Comparison of ENCODE assay signal across 8 cellular contexts in genomic region chr1:246699095-246699735, GRCh38. TPM values are rescaled to one million over a fixed set of nuclear protein-coding genes. Genes with fewer than 3 reads are reported as not detected.
A peak's percentile ranks its signal among the peaks of the same experiment; 100 is the strongest.
DNase-seq lines count a peak whose midpoint lies in the region; TF ChIP-seq lines count a peak whose summit lies in the region.

No MANE protein-coding gene starts in this region.

- H3K4me3 ChIP-seq in H7 (ENCODE audit: insufficient read depth, low read depth, low read length) (no peak overlapping the region), Loucy (ENCODE audit: low read length, poor library complexity, severe bottlenecking) (peak overlapping the region; percentile 58), fibroblast of the aortic adventitia (ENCODE audit: low read depth, low read length) (peak overlapping the region; percentile 50), neutrophil (ENCODE audit: low read depth in 1 of 2, low read length in 1 of 2) (peak overlapping the region; percentile 41 to 57), stomach smooth muscle (ENCODE audit: low read length in 2 of 2) (peak overlapping the region; percentile 66 to 67)

- H2AFZ ChIP-seq in Loucy (ENCODE audit: low read length) = peak overlapping the region; percentile 69

- no peaks in the 10 kb centered on the region for H3K36me3 Mint-ChIP-seq in activated T-helper 1 cell treated with anti-CD3 and anti-CD28 coated beads, Interleukin-12 subunit alpha, Interleukin-12 subunit beta, Interleukin-2, Interleukin-4 antibody, amounts not matched to agents 30 ng/mL and 10 ng/mL and 1 ng/mL, durations not matched to agents 14 hours and 24 hours and 36 hours (ENCODE audit: low read depth)

- no peaks in the 10 kb centered on the region for H3K36me3 ChIP-seq in ES-I3 (ENCODE audit: insufficient read depth, low read length)
- H3K36me3 ChIP-seq in H7 (replicated peaks; ENCODE audit: control insufficient read depth, insufficient read depth, low read length) = no peaks in the 10 kb centered on the region
- no peaks in the 10 kb centered on the region for H3K36me3 ChIP-seq in Loucy (ENCODE audit: insufficient read depth, low read length)
- no peaks in the 10 kb centered on the region for H3K36me3 ChIP-seq in neutrophil
- no peaks in the 10 kb centered on the region for H3K36me3 ChIP-seq in stomach smooth muscle (ENCODE audit: control insufficient read depth in 2 of 2, insufficient read depth in 2 of 2, low read length in 2 of 2)

- H3K4me3 Mint-ChIP-seq in activated T-helper 1 cell treated with anti-CD3 and anti-CD28 coated beads, Interleukin-12 subunit alpha, Interleukin-12 subunit beta, Interleukin-2, Interleukin-4 antibody, amounts not matched to agents 30 ng/mL and 10 ng/mL and 1 ng/mL, durations not matched to agents 14 hours and 24 hours and 36 hours = no peak overlapping the region

- H3K9ac ChIP-seq in ES-I3 (ENCODE audit: low read depth, low read length) = peak overlapping the region; percentile 36; the same call in 1 of the 2 replicates
- H3K9ac ChIP-seq in Loucy (ENCODE audit: low read depth, low read length, poor library complexity, severe bottlenecking) = peak overlapping the region; percentile 78
- H3K9ac ChIP-seq in stomach smooth muscle (ENCODE audit: low read length in 2 of 2) = peak overlapping the region; percentile 59 to 71

- peak; percentile 86 for DNase-seq in H7
- DNase-seq in RPMI8226 = peak; percentile 84
- DNase-seq in activated T-helper 1 cell treated with anti-CD3 and anti-CD28 coated beads, Interleukin-12 subunit alpha, Interleukin-12 subunit beta, Interleukin-2, Interleukin-4 antibody, amounts not matched to agents 30 ng/mL and 10 ng/mL and 1 ng/mL, durations not matched to agents 14 hours and 24 hours and 36 hours (ENCODE audit: low spot score) = peak; percentile 71
- peak; percentile 94 for DNase-seq in fibroblast of the aortic adventitia (ENCODE audit: low read depth)

- no peaks in the 10 kb centered on the region for H3K9me2 ChIP-seq in Loucy (replicated peaks; ENCODE audit: low read depth, low read length)

- peaks cover 2% of the 10 kb centered on the region for H3K27me3 Mint-ChIP-seq in activated T-helper 1 cell treated with anti-CD3 and anti-CD28 coated beads, Interleukin-12 subunit alpha, Interleukin-12 subunit beta, Interleukin-2, Interleukin-4 antibody, amounts not matched to agents 30 ng/mL and 10 ng/mL and 1 ng/mL, durations not matched to agents 14 hours and 24 hours and 36 hours (ENCODE audit: insufficient read depth)

- H3K4me2 ChIP-seq in Loucy (ENCODE audit: low read depth, low read length, poor library complexity, severe bottlenecking) = peak overlapping the region; percentile 69

- intact Hi-C loops in activated T-helper 1 cell treated with anti-CD3 and anti-CD28 coated beads, Interleukin-12 subunit alpha, Interleukin-12 subunit beta, Interleukin-2, Interleukin-4 antibody, amounts not matched to agents 30 ng/mL and 10 ng/mL and 1 ng/mL, durations not matched to agents 14 hours and 24 hours and 36 hours (cut with micrococcal nuclease) = loop anchor here (1.0 to 10.0 kb wide), 9 partner anchors 10 to 1544 kb away; partner anchors contain the start of genes CNST, KIF26B, SCCPDH and SMYD3

- H3K27ac ChIP-seq in neutrophil (peak overlapping the region; percentile 45), stomach smooth muscle (ENCODE audit: low read length) (no peak overlapping the region)

- H3K9me3 Mint-ChIP-seq in activated T-helper 1 cell treated with anti-CD3 and anti-CD28 coated beads, Interleukin-12 subunit alpha, Interleukin-12 subunit beta, Interleukin-2, Interleukin-4 antibody, amounts not matched to agents 30 ng/mL and 10 ng/mL and 1 ng/mL, durations not matched to agents 14 hours and 24 hours and 36 hours = peaks cover 7% of the 10 kb centered on the region

- peak; percentile 76 for TF ChIP-seq CTCF in Loucy (conservative IDR thresholded peaks at IDR 0.05; ENCODE audit: low read length)
- peak; percentile 93 for TF ChIP-seq CTCF in fibroblast of the aortic adventitia (IDR thresholded peaks at IDR 0.05; ENCODE audit: insufficient read depth, low read length)
- TF ChIP-seq CTCF in neutrophil (IDR thresholded peaks at IDR 0.05) = peak; percentile 67

- H4K20me1 ChIP-seq in Loucy (ENCODE audit: insufficient read depth, low read length, poor library complexity, severe bottlenecking) = no peaks in the 10 kb centered on the region

- H3K27me3 ChIP-seq in H7 (ENCODE audit: control insufficient read depth, insufficient read depth, low read length) = no peaks in the 10 kb centered on the region
- no peaks in the 10 kb centered on the region for H3K27me3 ChIP-seq in Loucy (ENCODE audit: insufficient read depth, low read length, poor library complexity, severe bottlenecking)
- no peaks in the 10 kb centered on the region for H3K27me3 ChIP-seq in neutrophil
- H3K27me3 ChIP-seq in stomach smooth muscle (ENCODE audit: control insufficient read depth in 1 of 2, insufficient read depth in 2 of 2, low read length in 2 of 2) = no peaks in the 10 kb centered on the region

- peaks cover 5% of the 10 kb centered on the region for H3K9me3 ChIP-seq in ES-I3 (ENCODE audit: control insufficient read depth, insufficient read depth, low read length)
- no peaks in the 10 kb centered on the region for H3K9me3 ChIP-seq in Loucy (ENCODE audit: insufficient read depth, low read depth, low read length)
- no peaks in the 10 kb centered on the region for H3K9me3 ChIP-seq in neutrophil
- peaks cover 0 to 5% of the 10 kb centered on the region in 2 donors for H3K9me3 ChIP-seq in stomach smooth muscle (ENCODE audit: control insufficient read depth in 2 of 2, low read length in 2 of 2)

- no peaks in the 10 kb centered on the region for H3K79me2 ChIP-seq in Loucy (ENCODE audit: insufficient read depth, low read length)

- H3K27ac Mint-ChIP-seq in activated T-helper 1 cell treated with anti-CD3 and anti-CD28 coated beads, Interleukin-12 subunit alpha, Interleukin-12 subunit beta, Interleukin-2, Interleukin-4 antibody, amounts not matched to agents 30 ng/mL and 10 ng/mL and 1 ng/mL, durations not matched to agents 14 hours and 24 hours and 36 hours = no peak overlapping the region

- H3F3A ChIP-seq in Loucy (ENCODE audit: low read depth) = no peaks in the 10 kb centered on the region

- H3K4me1 ChIP-seq in ES-I3 (ENCODE audit: insufficient read depth, low read length) = no peaks in the 10 kb centered on the region
- H3K4me1 ChIP-seq in Loucy (ENCODE audit: insufficient read depth, low read length, poor library complexity, severe bottlenecking) = peaks cover 7% of the 10 kb centered on the region
- peaks cover 26 to 41% of the 10 kb centered on the region in 2 experiments for H3K4me1 ChIP-seq in neutrophil (ENCODE audit: control insufficient read depth in 1 of 2, insufficient read depth in 1 of 2, low read depth in 1 of 2, low read length in 1 of 2)
- H3K4me1 ChIP-seq in stomach smooth muscle (ENCODE audit: control insufficient read depth, insufficient read depth, low read length) = peaks cover 11% of the 10 kb centered on the region

- H3K4me1 Mint-ChIP-seq in activated T-helper 1 cell treated with anti-CD3 and anti-CD28 coated beads, Interleukin-12 subunit alpha, Interleukin-12 subunit beta, Interleukin-2, Interleukin-4 antibody, amounts not matched to agents 30 ng/mL and 10 ng/mL and 1 ng/mL, durations not matched to agents 14 hours and 24 hours and 36 hours (ENCODE audit: low read depth) = peaks cover 6% of the 10 kb centered on the region

RNA-seq across cellular contexts. Expression of gene SCCPDH, which starts 25.0 kb away (rescaled TPM):
- total RNA-seq in H7 (2014; rRNA removed; shearing (Covaris generic)) = 11.1 and 12.2 TPM in 2 replicates
- 23.5 and 24.3 TPM in 2 replicates for total RNA-seq in activated T-helper 1 cell treated with anti-CD3 and anti-CD28 coated beads, Interleukin-12 subunit alpha, Interleukin-12 subunit beta, Interleukin-2, Interleukin-4 antibody, amounts not matched to agents 30 ng/mL and 10 ng/mL and 1 ng/mL, durations not matched to agents 14 hours and 24 hours and 36 hours
- total RNA-seq in fibroblast of the aortic adventitia (ENCODE audit: low replicate concordance) = 24.8 and 55.1 TPM in 2 replicates
